In genomic region chr3:53350652-53351051, GRCh38 we compare ENCODE assay signal across 9 cellular contexts. TPM values are rescaled to one million over a fixed set of nuclear protein-coding genes. Genes with fewer than 3 reads are reported as not detected.
DNase-seq lines count a peak whose midpoint lies in the region; ATAC-seq lines count a peak whose summit lies in the region.
"Had no signal": no experiment of that assay in that cellular context is flagged by ENCODE, and none has a peak within 500 bp of the region (broad histone marks: within the 10 kb centered on the region; RNA-seq: fewer than 3 reads in every experiment).

No MANE protein-coding gene starts in this region.

- ATAC-seq in HG03342 (IDR thresholded peaks at IDR 0.05; ENCODE audit: unreplicated experiment): no peak

- peak; percentile 93 to 95 for DNase-seq in AML-193 (lab: John Stamatoyannopoulos, UW)
- DNase-seq in H4 (ENCODE audit: low spot score): peak; percentile 25
- DNase-seq in RPMI7951 (ENCODE audit: low read depth): peak; percentile 70
- peak; percentile 40 for DNase-seq in foreskin melanocyte
- no peak for DNase-seq in GM03348 (ENCODE audit: low spot score)
- no peak for DNase-seq in activated gamma-delta T cell treated with Interleukin-2 at 50 U/mL for 16 hours
- DNase-seq in NK-92 (lab: John Stamatoyannopoulos, UW; ENCODE audit: unreplicated experiment): no peak
- DNase-seq: midbrain had no signal

RNA-seq across cellular contexts. Expression of gene DCP1A, which starts 3.3 kb away (rescaled TPM):
- total RNA-seq in H4 (2014; rRNA removed; shearing (Covaris generic)): 6.5 and 10.9 TPM in 2 replicates
- 13.7 and 14.4 TPM in 2 replicates for total RNA-seq in RPMI7951 (2014; rRNA removed; shearing (Covaris generic))

Comparison
In these comparisons a context has a peak if more than half of its experiments do, and no peak if none do; other contexts are left out.
1. DNase-seq: peak in AML-193 (2 of 2), H4 (single experiment), RPMI7951 (single experiment) and foreskin melanocyte (single experiment); none in GM03348 (single experiment), activated gamma-delta T cell treated with Interleukin-2 at 50 U/mL for 16 hours (single experiment) and NK-92 (single experiment).